In genomic region chr14:23419646-23420045, GRCh38 we compare ENCODE assay signal across 20 cellular contexts. TPM values are rescaled to one million over a fixed set of nuclear protein-coding genes. Genes with fewer than 3 reads are reported as not detected.
"Had no signal": no experiment of that assay in that cellular context is flagged by ENCODE, and none has a peak within 500 bp of the region (broad histone marks: within the 10 kb centered on the region; RNA-seq: fewer than 3 reads in every experiment).

No MANE protein-coding gene starts in this region.

RNA-seq across cellular contexts. Expression of gene MYH6, which starts 11.6 kb away (rescaled TPM):
- total RNA-seq: dermis blood vessel endothelial cell, endothelial cell of umbilical vein, epithelial cell of proximal tubule, fibroblast of lung, foreskin keratinocyte, mononuclear cell, natural killer cell, occipital lobe, renal cortical epithelial cell, thoracic aorta, upper lobe of left lung had no signal
- polyA plus RNA-seq: endothelial cell of umbilical vein, fibroblast of lung, foreskin keratinocyte, keratinocyte, neural cell had no signal

RNA-seq across cellular contexts. Expression of gene MYH7, which starts 15.8 kb away (rescaled TPM):
- total RNA-seq: dermis blood vessel endothelial cell, endothelial cell of umbilical vein, epithelial cell of proximal tubule, fibroblast of lung, foreskin keratinocyte, mononuclear cell, natural killer cell, renal cortical epithelial cell, upper lobe of left lung had no signal
- polyA plus RNA-seq: endothelial cell of umbilical vein, fibroblast of lung, foreskin keratinocyte, keratinocyte had no signal

RNA-seq across cellular contexts. Expression of gene CMTM5, which starts 42.8 kb away (rescaled TPM):
- total RNA-seq: dermis blood vessel endothelial cell, endothelial cell of umbilical vein, epithelial cell of proximal tubule, foreskin keratinocyte, psoas muscle, renal cortical epithelial cell had no signal
- polyA plus RNA-seq: endothelial cell of umbilical vein, foreskin keratinocyte, keratinocyte, neural cell had no signal

RNA-seq across cellular contexts. Expression of gene IL25, which starts 47.0 kb away (rescaled TPM):
- total RNA-seq: dermis blood vessel endothelial cell, endothelial cell of umbilical vein, epithelial cell of proximal tubule, esophagus muscularis mucosa, fibroblast of lung, foreskin keratinocyte, liver, lung, mononuclear cell, natural killer cell, occipital lobe, ovary, psoas muscle, renal cortical epithelial cell, spleen, thoracic aorta, tibial nerve, upper lobe of left lung had no signal
- polyA plus RNA-seq: endothelial cell of umbilical vein, fibroblast of lung, foreskin keratinocyte, keratinocyte, liver, lung, neural cell, ovary, spleen had no signal
